Comparison of ENCODE assay signal across 27 cellular contexts in genomic region chr7:73932364-73932763, GRCh38.
"Had no signal": no experiment of that assay in that cellular context is flagged by ENCODE, and none has a peak within 500 bp of the region (broad histone marks: within the 10 kb centered on the region; RNA-seq: fewer than 3 reads in every experiment).

No MANE protein-coding gene starts in this region.

- H3K9me3 ChIP-seq: SJSA1 had no signal

- H3K4me3 ChIP-seq: cardiac muscle cell, SJSA1 had no signal

- H3K4me1 ChIP-seq: SJSA1 had no signal

- H3K36me3 Mint-ChIP-seq: activated CD4-positive, alpha-beta memory T cell treated with anti-CD3 and anti-CD28 coated beads for 36 hours; activated naive CD4-positive, alpha-beta T cell treated with anti-CD3 and anti-CD28 coated beads, Interleukin-2, amount 50 U/mL, for 72 hours had no signal

- ATAC-seq: activated naive CD4-positive, alpha-beta T cell treated with anti-CD3 and anti-CD28 coated beads, Interleukin-2, amount 50 U/mL, for 72 hours; activated naive CD8-positive, alpha-beta T cell treated with anti-CD3 and anti-CD28 coated beads, Interleukin-2, amount 50 U/mL, for 24 hours; activated T-cell treated with anti-CD3 and anti-CD28 coated beads, Interleukin-2, amount 50 U/mL, for 4 hours; Panc1; T-helper 17 cell had no signal

- H3K4me1 Mint-ChIP-seq: activated B cell treated with CpG ODN at 0.5 μM for 24 hours; activated CD4-positive, alpha-beta T cell treated with anti-CD3 and anti-CD28 coated beads, Interleukin-2, amount 10 ng/mL, durations not matched to agents 7 days and 5 days; activated naive CD8-positive, alpha-beta T cell treated with anti-CD3 and anti-CD28 coated beads, Interleukin-2, amount 50 U/mL, for 24 hours; T-helper 17 cell had no signal

- H3K4me3 Mint-ChIP-seq: activated B cell treated with CpG ODN at 0.5 μM for 24 hours; activated CD4-positive, alpha-beta memory T cell treated with anti-CD3 and anti-CD28 coated beads for 36 hours; activated CD4-positive, alpha-beta T cell treated with anti-CD3 and anti-CD28 coated beads, Interleukin-2, amount 10 ng/mL, durations not matched to agents 7 days and 5 days; activated naive CD8-positive, alpha-beta T cell treated with anti-CD3 and anti-CD28 coated beads, Interleukin-2, amount 50 U/mL, for 24 hours; activated T-cell treated with anti-CD3 and anti-CD28 coated beads, Interleukin-2, amount 50 U/mL, for 4 hours; T-helper 17 cell had no signal

- H3K27ac ChIP-seq: brain microvascular endothelial cell, cardiac muscle cell, RWPE1, SJSA1 had no signal

- H3K27me3 ChIP-seq: brain microvascular endothelial cell, cardiac muscle cell, SJSA1 had no signal

- H3K27ac Mint-ChIP-seq: activated B cell treated with CpG ODN at 0.5 μM for 24 hours; activated CD4-positive, alpha-beta memory T cell treated with anti-CD3 and anti-CD28 coated beads for 36 hours; activated naive CD4-positive, alpha-beta T cell treated with anti-CD3 and anti-CD28 coated beads, Interleukin-2, amount 50 U/mL, for 72 hours; activated naive CD8-positive, alpha-beta T cell treated with anti-CD3 and anti-CD28 coated beads, Interleukin-2, amount 50 U/mL, for 24 hours; T-helper 17 cell had no signal

- H3K36me3 ChIP-seq: brain microvascular endothelial cell, cardiac muscle cell, SJSA1 had no signal

- H3K9me3 Mint-ChIP-seq: activated B cell treated with CpG ODN at 0.5 μM for 24 hours; activated CD4-positive, alpha-beta memory T cell treated with anti-CD3 and anti-CD28 coated beads for 36 hours; activated CD4-positive, alpha-beta T cell treated with anti-CD3 and anti-CD28 coated beads, Interleukin-2, amount 10 ng/mL, durations not matched to agents 7 days and 5 days; activated naive CD4-positive, alpha-beta T cell treated with anti-CD3 and anti-CD28 coated beads, Interleukin-2, amount 50 U/mL, for 72 hours; activated naive CD8-positive, alpha-beta T cell treated with anti-CD3 and anti-CD28 coated beads, Interleukin-2, amount 50 U/mL, for 24 hours; activated T-cell treated with anti-CD3 and anti-CD28 coated beads, Interleukin-2, amount 50 U/mL, for 4 hours had no signal

- DNase-seq: activated B cell treated with CpG ODN at 0.5 μM for 24 hours; activated CD4-positive, alpha-beta memory T cell treated with anti-CD3 and anti-CD28 coated beads for 36 hours; activated CD4-positive, alpha-beta T cell treated with anti-CD3 and anti-CD28 coated beads, Interleukin-2, amount 10 ng/mL, durations not matched to agents 7 days and 5 days; activated CD8-positive, alpha-beta memory T cell treated with anti-CD3 and anti-CD28 coated beads for 24 hours; activated effector memory CD4-positive, alpha-beta T cell treated with anti-CD3 and anti-CD28 coated beads, Interleukin-2, amount 50 U/mL, for 16 hours; activated naive CD4-positive, alpha-beta T cell treated with Interleukin-2 at 50 U/mL for 16 hours; activated naive CD8-positive, alpha-beta T cell treated with anti-CD3 and anti-CD28 coated beads, Interleukin-2, amount 50 U/mL, for 24 hours; activated T-cell treated with anti-CD3 and anti-CD28 coated beads, Interleukin-2, amount 50 U/mL, for 4 hours; brain microvascular endothelial cell; NCI-H1092; NCI-H1417; NCI-H1930; NCI-H2171; NCI-H2227 treated with DMSO at 0.1 percent for 48 hours; NCI-H446 treated with DMSO at 0.1 percent for 48 hours; NCI-H524 treated with DMSO at 0.1 percent for 48 hours; NCI-H774; NK-92 treated with Interleukin-12 subunit alpha and Interleukin-12 subunit beta, amount 100 ng/mL, for 24 hours; OCI-M1; Right ventricle myocardium superior; T-helper 17 cell; T-helper 9 cell had no signal
